ENCODE assay signal across 21 cellular contexts in genomic region chr19:44176590-44176989, GRCh38. TPM values are rescaled to one million over a fixed set of nuclear protein-coding genes. Genes with fewer than 3 reads are reported as not detected.
DNase-seq lines count a peak whose midpoint lies in the region; ATAC-seq, FAIRE-seq and TF ChIP-seq lines count a peak whose summit lies in the region.
"Had no signal": no experiment of that assay in that cellular context is flagged by ENCODE, and none has a peak within 500 bp of the region (broad histone marks: within the 10 kb centered on the region; RNA-seq: fewer than 3 reads in every experiment).

No MANE protein-coding gene starts in this region.

- TF ChIP-seq CTCF in Caco-2 (IDR thresholded peaks at IDR 0.05; ENCODE audit: insufficient read depth in 1 of 2, low read depth in 1 of 2, low read length in 1 of 2, severe bottlenecking in 1 of 2, unreplicated experiment in 1 of 2) (no peak), endodermal cell (conservative IDR thresholded peaks at IDR 0.05) (no peak), kidney (IDR thresholded peaks at IDR 0.05; ENCODE audit: borderline replicate concordance, extremely low read depth, insufficient read depth) (no peak), GM10266 (IDR thresholded peaks at IDR 0.05; ENCODE audit: control insufficient read depth, insufficient read depth, low read depth, missing control alignments) (no peak)

- H3K9ac ChIP-seq in endodermal cell (ENCODE audit: extremely low read depth, low read length, poor library complexity, severe bottlenecking) (no peak overlapping the region), kidney (ENCODE audit: low read length in 2 of 2) (no peak overlapping the region)

- intact Hi-C loops in Caco-2 (cut with micrococcal nuclease; ENCODE audit: unreplicated experiment), result no loop called here
- intact Hi-C loops in kidney (cut with DNase I), result no loop called here

- FAIRE-seq in kidney (lab: Jason Lieb, UNC), result no peak
- FAIRE-seq: A204.1 had no signal

- H3K4me1 ChIP-seq in Caco-2 (no peaks in the 10 kb centered on the region), endodermal cell (ENCODE audit: control insufficient read depth, insufficient read depth, low read length) (no peaks in the 10 kb centered on the region), kidney (ENCODE audit: control insufficient read depth in 1 of 2, insufficient read depth in 1 of 2, low read depth in 1 of 2, low read length in 2 of 2) (no peaks in the 10 kb centered on the region)
- H3K4me1 ChIP-seq: BE2C had no signal

- H3K4me1 Mint-ChIP-seq in Caco-2 (ENCODE audit: low read depth, unreplicated experiment), result no peaks in the 10 kb centered on the region
- H3K4me1 Mint-ChIP-seq in endodermal cell, result no peaks in the 10 kb centered on the region
- H3K4me1 Mint-ChIP-seq: CD4-positive, CD25-positive, alpha-beta regulatory T cell; H9; IgD-negative memory B cell had no signal

- H3K27me3 ChIP-seq in Caco-2 (replicated peaks; ENCODE audit: control insufficient read depth, insufficient read depth, low read length), result no peaks in the 10 kb centered on the region
- no peaks in the 10 kb centered on the region for H3K27me3 ChIP-seq in endodermal cell (ENCODE audit: control insufficient read depth, insufficient read depth, low read length, poor library complexity, severe bottlenecking)
- H3K27me3 ChIP-seq: BE2C had no signal

- CTCF ChIA-PET in Caco-2 (lab: Charles Lee), result no interaction called here

- peaks cover 2% of the 10 kb centered on the region for H3K27me3 Mint-ChIP-seq in Caco-2 (ENCODE audit: insufficient read depth, unreplicated experiment)
- H3K27me3 Mint-ChIP-seq in endodermal cell (ENCODE audit: insufficient read depth), result peaks cover under 1% of the 10 kb centered on the region
- H3K27me3 Mint-ChIP-seq: CD4-positive, CD25-positive, alpha-beta regulatory T cell; IgD-negative memory B cell had no signal

- H3K27ac Mint-ChIP-seq in Caco-2 (ENCODE audit: unreplicated experiment) (peak overlapping the region; percentile 10), endodermal cell (no peak overlapping the region)
- H3K27ac Mint-ChIP-seq: CD4-positive, CD25-positive, alpha-beta regulatory T cell; H9; IgD-negative memory B cell had no signal

- peaks cover 6% of the 10 kb centered on the region for H3K36me3 ChIP-seq in Caco-2 (ENCODE audit: control insufficient read depth, insufficient read depth, low read length)
- peaks cover 65% of the 10 kb centered on the region for H3K36me3 ChIP-seq in endodermal cell (ENCODE audit: control insufficient read depth, insufficient read depth, low read length)
- peaks cover 46 to 53% of the 10 kb centered on the region in 2 donors for H3K36me3 ChIP-seq in kidney (ENCODE audit: control insufficient read depth in 1 of 2, insufficient read depth in 2 of 2, low read length in 2 of 2)

- H3K36me3 Mint-ChIP-seq in Caco-2 (ENCODE audit: insufficient read depth, unreplicated experiment) (peaks cover 63% of the 10 kb centered on the region), endodermal cell (ENCODE audit: low read depth) (peaks cover 68% of the 10 kb centered on the region)

- no peak overlapping the region for H3K4me3 ChIP-seq in Caco-2 (ENCODE audit: low read depth, low read length)
- peak overlapping the region; percentile 25 for H3K4me3 ChIP-seq in endodermal cell (ENCODE audit: low read length)
- H3K4me3 ChIP-seq in kidney (ENCODE audit: low read length in 2 of 2), result peak overlapping the region; percentile 0 to 9

- no peak for DNase-seq in Caco-2
- peak; percentile 15 for DNase-seq in LHCN-M2 (ENCODE audit: low read depth)
- no peak for DNase-seq in endodermal cell
- no peak for DNase-seq in kidney
- no peak for DNase-seq in NCI-H2227 treated with DMSO at 0.1 percent for 48 hours (lab: John Stamatoyannopoulos, UW)
- DNase-seq in GM10266 (ENCODE audit: extremely low spot score), result no peak
- DNase-seq: BE2C; CD4-positive, CD25-positive, alpha-beta regulatory T cell; COR-L47; H9; Kasumi-1; NCI-H1092 treated with DMSO at 0.1 percent for 48 hours; NCI-H146; NCI-H2029 treated with DMSO at 0.1 percent for 48 hours; NCI-H2171; NK-92 treated with Interleukin-12 subunit alpha and Interleukin-12 subunit beta, amount 100 ng/mL, for 24 hours; Right ventricle myocardium superior had no signal

- H3K9me3 Mint-ChIP-seq in Caco-2 (ENCODE audit: unreplicated experiment), result peaks cover 56% of the 10 kb centered on the region
- H3K9me3 Mint-ChIP-seq in endodermal cell, result peaks cover 74% of the 10 kb centered on the region

- POLR2A ChIA-PET in Caco-2 (lab: Charles Lee), result no interaction called here

- 93 to 94% methylated on average over 3 of the region's 3 CpGs for WGBS in endodermal cell (ENCODE audit: insufficient coverage in 1 of 2, insufficient read length in 1 of 2), 2 experiments

- BruUV-seq in Caco-2 (replicated peaks; lab: Mats Ljungman, UMichigan), result no TSS peak

- ATAC-seq in HG02970 (IDR thresholded peaks at IDR 0.05; ENCODE audit: low FRiP score, unreplicated experiment), result no peak
- no peak for ATAC-seq in HG03378 (IDR thresholded peaks at IDR 0.05; ENCODE audit: unreplicated experiment)

- no peak overlapping the region for H3K4me3 Mint-ChIP-seq in Caco-2 (ENCODE audit: unreplicated experiment)
- H3K4me3 Mint-ChIP-seq in endodermal cell, result no peak overlapping the region
- H3K4me3 Mint-ChIP-seq: CD4-positive, CD25-positive, alpha-beta regulatory T cell; H9; IgD-negative memory B cell had no signal

- H3K27ac ChIP-seq in endodermal cell (ENCODE audit: low read depth, low read length) (no peak overlapping the region), kidney (ENCODE audit: low read depth in 2 of 2, low read length in 2 of 2) (no peak overlapping the region)

- H3K9me3 ChIP-seq in Caco-2 (peaks cover 10% of the 10 kb centered on the region; the same call in 1 of the 2 replicates), endodermal cell (ENCODE audit: control insufficient read depth, low read length) (peaks cover 58% of the 10 kb centered on the region), kidney (ENCODE audit: control insufficient read depth in 1 of 2, low read length in 2 of 2) (peaks cover 60 to 81% of the 10 kb centered on the region in 2 donors)
- H3K9me3 ChIP-seq: BE2C had no signal

RNA-seq across cellular contexts. Expression of gene ZNF226, which starts 11.7 kb away (rescaled TPM):
- total RNA-seq in Caco-2 (2022) (27.0 and 28.0 TPM in 2 replicates), LHCN-M2 (2014; rRNA removed) (22.4 and 24.7 TPM in 2 replicates), endodermal cell (10 to 100 TPM; 21.0 to 28.0 TPM), kidney (29.3 TPM)
- polyA plus RNA-seq in LHCN-M2 (2012), result 25.3 TPM
- polyA plus RNA-seq in endodermal cell (2013, experiment 1 of 2), result 32.3 TPM
- 24.3 TPM for polyA plus RNA-seq in endodermal cell (2013, experiment 2 of 2)
- polyA plus RNA-seq in kidney (ENCODE audit: insufficient read depth, low read depth, low replicate concordance), result 27.4 TPM

RNA-seq across cellular contexts. Expression of gene ZNF234, which starts 35.2 kb away (rescaled TPM):
- 9.4 and 13.3 TPM in 2 replicates for total RNA-seq in Caco-2 (2022)
- 6.1 and 8.2 TPM in 2 replicates for total RNA-seq in LHCN-M2 (2014; rRNA removed)
- 2.5 TPM for polyA plus RNA-seq in LHCN-M2 (2012)
- 10 to 100 TPM in 1 of 2 donors, 1 to 10 TPM in 1; 9.0 to 10.8 TPM for total RNA-seq in endodermal cell
- 8.5 TPM for polyA plus RNA-seq in endodermal cell (2013, experiment 1 of 2)
- polyA plus RNA-seq in endodermal cell (2013, experiment 2 of 2), result 7.6 TPM
- 13.8 TPM for total RNA-seq in kidney
- polyA plus RNA-seq in kidney (ENCODE audit: insufficient read depth, low read depth, low replicate concordance), result 3.2 TPM

RNA-seq across cellular contexts. Expression of gene ZNF227, which starts 35.7 kb away (rescaled TPM):
- total RNA-seq in Caco-2 (2022), result 25.9 and 27.3 TPM in 2 replicates
- 17.3 and 19.4 TPM in 2 replicates for total RNA-seq in LHCN-M2 (2014; rRNA removed)
- 4.7 TPM for polyA plus RNA-seq in LHCN-M2 (2012)
- total RNA-seq in endodermal cell, result 10 to 100 TPM; 27.6 to 27.8 TPM
- polyA plus RNA-seq in endodermal cell (2013, experiment 1 of 2), result 17.6 TPM
- polyA plus RNA-seq in endodermal cell (2013, experiment 2 of 2), result 16.1 TPM
- total RNA-seq in kidney, result 22.3 TPM
- 5.0 TPM for polyA plus RNA-seq in kidney (ENCODE audit: insufficient read depth, low read depth, low replicate concordance)
